Comparison of ENCODE assay signal across 25 cellular contexts in the genomic region with DNA sequence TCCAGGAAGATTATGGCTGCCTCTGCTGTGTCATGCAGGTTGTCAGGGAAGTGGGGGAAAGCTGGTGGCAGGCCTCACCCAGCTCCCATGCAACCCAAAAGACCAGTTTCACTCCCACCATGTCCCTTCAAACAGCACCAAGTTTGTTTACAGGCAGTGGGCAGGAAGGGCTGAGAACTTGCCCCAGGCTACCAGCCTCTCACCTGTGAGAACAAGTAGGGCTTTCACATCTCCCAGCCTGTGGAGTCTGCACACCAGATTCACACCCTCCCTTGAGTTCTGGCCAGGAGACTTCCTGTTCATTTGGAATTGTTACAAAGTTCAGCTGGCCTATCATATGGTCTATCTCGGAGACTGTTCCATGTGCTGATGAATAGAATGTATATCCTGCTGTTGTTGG. TPM values are rescaled to one million over a fixed set of nuclear protein-coding genes. Genes with fewer than 3 reads are reported as not detected.
A peak's percentile ranks its signal among the peaks of the same experiment; 100 is the strongest.
DNase-seq lines count a peak whose midpoint lies in the region; ATAC-seq, FAIRE-seq and TF ChIP-seq lines count a peak whose summit lies in the region.
"Had no signal": no experiment of that assay in that cellular context is flagged by ENCODE, and none has a peak within 500 bp of the region (broad histone marks: within the 10 kb centered on the region; RNA-seq: fewer than 3 reads in every experiment).

No MANE protein-coding gene starts in this region.

- CTCF ChIA-PET in PC-3 (lab: Charles Lee): interaction anchor here (0.7 kb wide), 1 partner anchor 9 kb away, joined by 3 read pairs; no protein-coding TSS in a partner anchor

- no peaks in the 10 kb centered on the region for H3K27me3 Mint-ChIP-seq in activated T-cell treated with anti-CD3 and anti-CD28 coated beads, Interleukin-2, amount 50 U/mL, for 4 hours (ENCODE audit: low read depth)
- H3K27me3 Mint-ChIP-seq: B cell had no signal

- FAIRE-seq in bronchial epithelial cell (lab: Jason Lieb, UNC): no peak
- FAIRE-seq in keratinocyte (lab: Jason Lieb, UNC): peak; percentile 89
- FAIRE-seq: A549, D721Med had no signal

- H3K27me3 ChIP-seq in PC-3 (ENCODE audit: low read length): no peaks in the 10 kb centered on the region
- H3K27me3 ChIP-seq in bronchial epithelial cell (ENCODE audit: control insufficient read depth, insufficient read depth, low read length): no peaks in the 10 kb centered on the region
- H3K27me3 ChIP-seq in keratinocyte (ENCODE audit: control insufficient read depth, extremely low read depth, insufficient read depth, low read length): no peaks in the 10 kb centered on the region
- H3K27me3 ChIP-seq: MG63 had no signal

- no peak for TF ChIP-seq CTCF in PC-3 (conservative IDR thresholded peaks at IDR 0.05; ENCODE audit: low read depth, low read length)
- TF ChIP-seq CTCF in bronchial epithelial cell (IDR thresholded peaks at IDR 0.05; ENCODE audit: insufficient read depth, low read length, severe bottlenecking): no peak
- TF ChIP-seq CTCF in keratinocyte (optimal IDR thresholded peaks at IDR 0.05 in 1 of 3, IDR thresholded peaks at IDR 0.05 in 1 of 3, conservative IDR thresholded peaks at IDR 0.05 in 1 of 3; ENCODE audit: extremely low read depth in 1 of 3, insufficient read depth in 2 of 3, low read length in 3 of 3): no peak

- no TSS peak for BruUV-seq in PC-3 (replicated peaks; lab: Mats Ljungman, UMichigan)

- H3K4me1 Mint-ChIP-seq in activated T-cell treated with anti-CD3 and anti-CD28 coated beads, Interleukin-2, amount 50 U/mL, for 4 hours (ENCODE audit: low read depth): peaks cover 19% of the 10 kb centered on the region
- H3K4me1 Mint-ChIP-seq: B cell, CD14-positive monocyte had no signal

- H3K79me2 ChIP-seq in PC-3 (ENCODE audit: low read length) (no peaks in the 10 kb centered on the region), keratinocyte (ENCODE audit: control insufficient read depth, insufficient read depth, low read length) (peaks cover 2% of the 10 kb centered on the region)

- intact Hi-C loops in PC-3 (cut with micrococcal nuclease): no loop called here

- peak; percentile 37; the same call in 1 of the 2 replicates for ATAC-seq in PC-3
- ATAC-seq in activated T-cell treated with anti-CD3 and anti-CD28 coated beads, Interleukin-2, amount 50 U/mL, for 4 hours: no peak
- ATAC-seq: A549 had no signal

- H3K4me3 ChIP-seq in PC-3 (ENCODE audit: low read length) (no peak overlapping the region), bronchial epithelial cell (ENCODE audit: low read depth, low read length) (no peak overlapping the region), keratinocyte (ENCODE audit: control insufficient read depth in 2 of 3, extremely low read depth in 1 of 3, insufficient read depth in 2 of 3, low read depth in 1 of 3, low read length in 3 of 3) (no peak overlapping the region)
- H3K4me3 ChIP-seq: A549, MG63 had no signal

- H2AFZ ChIP-seq in PC-3 (ENCODE audit: low read length) (no peak overlapping the region), keratinocyte (ENCODE audit: control insufficient read depth, low read length) (no peak overlapping the region)

- peaks cover 57% of the 10 kb centered on the region for H3K36me3 ChIP-seq in PC-3 (ENCODE audit: low read depth, low read length)
- H3K36me3 ChIP-seq in bronchial epithelial cell (ENCODE audit: control insufficient read depth, insufficient read depth, low read length): no peaks in the 10 kb centered on the region
- H3K36me3 ChIP-seq in keratinocyte (ENCODE audit: control insufficient read depth in 2 of 2, extremely low read depth in 1 of 2, insufficient read depth in 2 of 2, low read length in 2 of 2): peaks cover 1 to 7% of the 10 kb centered on the region in 2 experiments

- no peaks in the 10 kb centered on the region for H3K9me1 ChIP-seq in keratinocyte (ENCODE audit: control insufficient read depth, extremely low read depth, insufficient read depth, low read length)

- DNase-seq in ELF-1 (ENCODE audit: low read depth, low spot score) (peak; percentile 55), PC-3 (peak; percentile 49), bronchial epithelial cell (ENCODE audit: low read depth) (peak; percentile 90), keratinocyte (ENCODE audit: low read depth, low spot score) (peak; percentile 45), cerebellar nuclear complex (lab: John Stamatoyannopoulos, UW) (no peak)
- DNase-seq in effector CD4-positive, alpha-beta T cell: no peak
- DNase-seq in activated T-cell treated with anti-CD3 and anti-CD28 coated beads, Interleukin-2, amount 50 U/mL, for 4 hours: no peak
- DNase-seq: DMS53, GF-D8, GOT3, HCEC 1CT, IMR-90, MG63, NCI-H1417, NCI-H1694 treated with DMSO at 0.1 percent for 48 hours, NCI-H446, NCI-H526, OCI-M1, SHP77 treated with DMSO at 0.1 percent for 48 hours, SK-N-SH had no signal

- POLR2A ChIA-PET in PC-3 (lab: Charles Lee; ENCODE audit: unreplicated experiment): no interaction called here

- H3K9ac ChIP-seq in PC-3 (ENCODE audit: low read length) (no peak overlapping the region), keratinocyte (ENCODE audit: control insufficient read depth, extremely low read depth, insufficient read depth, low read length) (no peak overlapping the region)
- H3K9ac ChIP-seq: SK-N-SH had no signal

- no peaks in the 10 kb centered on the region for H3K9me2 ChIP-seq in PC-3 (replicated peaks; ENCODE audit: low read length)
- H3K9me2 ChIP-seq: SK-N-SH had no signal

- H3K4me2 ChIP-seq in PC-3 (ENCODE audit: low read length): no peak overlapping the region
- H3K4me2 ChIP-seq in keratinocyte (ENCODE audit: control insufficient read depth, extremely low read depth, insufficient read depth, low read depth, low read length): peak overlapping the region; percentile 45
- H3K4me2 ChIP-seq: A549, SK-N-SH had no signal

- H3F3A ChIP-seq in PC-3 (ENCODE audit: low read length, unreplicated experiment): no peaks in the 10 kb centered on the region

- H3K9me3 ChIP-seq in PC-3 (ENCODE audit: low read length) (no peaks in the 10 kb centered on the region), keratinocyte (ENCODE audit: control insufficient read depth, low read depth, low read length) (peaks cover 5% of the 10 kb centered on the region)
- H3K9me3 ChIP-seq: A549, SK-N-SH had no signal

- H3K27ac ChIP-seq in PC-3 (ENCODE audit: low read length) (peak overlapping the region; percentile 55), keratinocyte (ENCODE audit: control insufficient read depth, insufficient read depth, low read length) (peak overlapping the region; percentile 29)
- H3K27ac ChIP-seq: A549, RWPE1 had no signal

- peaks cover 19% of the 10 kb centered on the region for H3K9me3 Mint-ChIP-seq in activated T-cell treated with anti-CD3 and anti-CD28 coated beads, Interleukin-2, amount 50 U/mL, for 4 hours

- H3K4me3 Mint-ChIP-seq in activated T-cell treated with anti-CD3 and anti-CD28 coated beads, Interleukin-2, amount 50 U/mL, for 4 hours: no peak overlapping the region
- H3K4me3 Mint-ChIP-seq: B cell, CD14-positive monocyte had no signal

- peaks cover 60% of the 10 kb centered on the region for H3K36me3 Mint-ChIP-seq in activated T-cell treated with anti-CD3 and anti-CD28 coated beads, Interleukin-2, amount 50 U/mL, for 4 hours (ENCODE audit: insufficient read depth)

- dilution Hi-C loops in keratinocyte (cut with MboI; ENCODE audit: extremely low pct_ligation_motif_present, low sequenced_read_pairs): no loop called here

- no peaks in the 10 kb centered on the region for H4K20me1 ChIP-seq in PC-3 (ENCODE audit: low read length)
- H4K20me1 ChIP-seq in keratinocyte (ENCODE audit: control insufficient read depth, extremely low read depth, insufficient read depth, low read length): no peaks in the 10 kb centered on the region

- peaks cover 13% of the 10 kb centered on the region; the same call in 1 of the 2 replicates for H3K4me1 ChIP-seq in PC-3 (ENCODE audit: insufficient read depth, low read length)
- peaks cover 22% of the 10 kb centered on the region for H3K4me1 ChIP-seq in keratinocyte (ENCODE audit: control insufficient read depth, extremely low read depth, insufficient read depth, low read length)
- H3K4me1 ChIP-seq: A549 had no signal

RNA-seq across cellular contexts. Expression of gene RPAP2, which starts 27.8 kb away (rescaled TPM):
- total RNA-seq in PC-3 (2014; rRNA removed) (4.1 and 4.3 TPM in 2 replicates), bronchial epithelial cell (4.7 and 5.1 TPM in 2 replicates)
- polyA plus RNA-seq in keratinocyte: 12.2 to 21.5 TPM (median 12.5 TPM) in 3 replicates
- polyA plus RNA-seq in keratinocyte (2011; ENCODE audit: low read depth): 24.8 TPM
- polyA plus RNA-seq in keratinocyte (2011; cell fraction: cytosol; rRNA removed): 9.7 and 28.1 TPM in 2 replicates
- 12.4 and 21.1 TPM in 2 replicates for polyA plus RNA-seq in keratinocyte (2011; cell fraction: nucleus; rRNA removed)
- polyA plus RNA-seq in keratinocyte (2012; ENCODE audit: low replicate concordance): 12.2 and 12.3 TPM in 2 replicates
- 2.5 to 17.6 TPM (median 4.8 TPM) in 3 replicates for polyA minus RNA-seq in keratinocyte
- 3.3 TPM for polyA minus RNA-seq in keratinocyte (2011; cell fraction: cytosol; rRNA and poly(A)+ RNA removed)
- 4.2 and 22.3 TPM in 2 replicates for polyA minus RNA-seq in keratinocyte (2011; cell fraction: nucleus; rRNA and poly(A)+ RNA removed)
- 10 to 100 TPM; 25.6 to 34.7 (median 33.7) TPM for total RNA-seq in activated T-cell treated with anti-CD3 and anti-CD28 coated beads, Interleukin-2, amount 50 U/mL, for 4 hours

RNA-seq across cellular contexts. Expression of gene GLMN, which starts 27.9 kb away (rescaled TPM):
- 8.7 and 13.6 TPM in 2 replicates for total RNA-seq in PC-3 (2014; rRNA removed)
- total RNA-seq in bronchial epithelial cell: 4.5 and 4.7 TPM in 2 replicates
- polyA plus RNA-seq in keratinocyte: 5.3 to 11.3 TPM (median 5.4 TPM) in 3 replicates
- 4.6 TPM for polyA plus RNA-seq in keratinocyte (2011; ENCODE audit: low read depth)
- 3.2 and 6.4 TPM in 2 replicates for polyA plus RNA-seq in keratinocyte (2011; cell fraction: cytosol; rRNA removed)
- 9.9 and 14.4 TPM in 2 replicates for polyA plus RNA-seq in keratinocyte (2011; cell fraction: nucleus; rRNA removed)
- 4.8 and 6.7 TPM in 2 replicates for polyA plus RNA-seq in keratinocyte (2012; ENCODE audit: low replicate concordance)
- 0.16 to 5.4 TPM (median 0.92 TPM) in 3 replicates for polyA minus RNA-seq in keratinocyte
- polyA minus RNA-seq in keratinocyte (2011; cell fraction: cytosol; rRNA and poly(A)+ RNA removed): 2.7 TPM
- polyA minus RNA-seq in keratinocyte (2011; cell fraction: nucleus; rRNA and poly(A)+ RNA removed): 3.0 and 11.7 TPM in 2 replicates
- 10 to 100 TPM; 20.1 to 23.9 (median 23.3) TPM for total RNA-seq in activated T-cell treated with anti-CD3 and anti-CD28 coated beads, Interleukin-2, amount 50 U/mL, for 4 hours

Comparison
In these comparisons a context has a peak if more than half of its experiments do, and no peak if none do; other contexts are left out.
1. DNase-seq: peak in ELF-1 (single experiment), PC-3 (single experiment), bronchial epithelial cell (single experiment) and keratinocyte (single experiment); none in effector CD4-positive, alpha-beta T cell (single experiment), cerebellar nuclear complex (0 of 2) and activated T-cell treated with anti-CD3 and anti-CD28 coated beads, Interleukin-2, amount 50 U/mL, for 4 hours (single experiment).